26 cellular contexts compared by ENCODE assay signal in genomic region chr12:120951-121350, GRCh38. TPM values are rescaled to one million over a fixed set of nuclear protein-coding genes. Genes with fewer than 3 reads are reported as not detected.
"Had no signal": no experiment of that assay in that cellular context is flagged by ENCODE, and none has a peak within 500 bp of the region (broad histone marks: within the 10 kb centered on the region; RNA-seq: fewer than 3 reads in every experiment).

No MANE protein-coding gene starts in this region.

- H3K9me3 ChIP-seq: MG63, SK-N-SH had no signal

- H3K9ac ChIP-seq: SK-N-SH had no signal

- DNase-seq: IMR-90, Karpas-422, KG1, MG63, NCI-H1092, NCI-H1105 treated with DMSO at 0.1 percent for 48 hours, NCI-H1417 treated with DMSO at 0.1 percent for 48 hours, NCI-H146, NCI-H1694 treated with DMSO at 0.1 percent for 48 hours, NCI-H1930, NCI-H2081, NCI-H2227 treated with DMSO at 0.1 percent for 48 hours, NCI-H446, NCI-H510A, NCI-H524 treated with DMSO at 0.1 percent for 48 hours, NCI-H69, NCI-H774, Right ventricle myocardium superior, RPMI8226, SIG-M5, SK-N-SH, SW 1271, T-cell had no signal

- H3K4me2 ChIP-seq: SK-N-SH had no signal

- H3K4me3 ChIP-seq: MG63 had no signal

- H3K36me3 ChIP-seq: MG63 had no signal

RNA-seq across cellular contexts. Expression of gene IQSEC3, which starts 54.4 kb away (rescaled TPM):
- total RNA-seq: HepG2, HT1080, IMR-90, SK-MEL-5 had no signal
- polyA plus RNA-seq: HepG2 had no signal
